Comparison of ENCODE assay signal across 8 cellular contexts in genomic region chr2:197499594-197500502, GRCh38. TPM values are rescaled to one million over a fixed set of nuclear protein-coding genes. Genes with fewer than 3 reads are reported as not detected.
DNase-seq lines count a peak whose midpoint lies in the region; ATAC-seq and TF ChIP-seq lines count a peak whose summit lies in the region.

Gene HSPD1 (minus strand): TSS chr2:197499840. CDS start chr2:197498848, 992 bp downstream.
Gene HSPE1 (plus strand): TSS chr2:197500379. CDS start chr2:197500437, 58 bp downstream.

- TF ChIP-seq CTCF in SK-N-SH (IDR thresholded peaks at IDR 0.05): no peak
- TF ChIP-seq CTCF in suprapubic skin (IDR thresholded peaks at IDR 0.05): peak in 1 of 2 donors; percentile 31

- CTCF ChIA-PET in SK-N-SH (lab: Yijun Ruan, JAX): interaction anchor here (0.8 to 2.0 kb wide), 5 partner anchors 8 to 100 kb away, joined by 3 to 11 read pairs (median 3); partner anchors contain the start of gene MOB4

- peak within 1 kb of the TSS; percentile 88 to 98 for H3K27ac ChIP-seq in SK-N-SH (ENCODE audit: low read depth in 2 of 2, low read length in 1 of 2)
- peak within 1 kb of the TSS; percentile 95 for H3K27ac ChIP-seq in suprapubic skin

- POLR2A ChIA-PET in SK-N-SH (lab: Yijun Ruan, JAX): interaction anchor here (0.6 to 3.4 kb wide), 9 partner anchors 16 to 206 kb away, joined by 3 to 46 read pairs (median 6); partner anchors contain the start of genes COQ10B, MOB4 and SF3B1

- H3F3A ChIP-seq in SK-N-SH (replicated peaks; ENCODE audit: insufficient read depth): peaks cover 13% of the 10 kb centered on the region

- H3K27me3 ChIP-seq in SK-N-SH (ENCODE audit: insufficient read depth) (no peaks in the 10 kb centered on the region), suprapubic skin (no peaks in the 10 kb centered on the region)

- under 1% methylated on average over 37 of the region's 104 CpGs for WGBS in SK-N-SH (ENCODE audit: low lambda C conversion rate)
- WGBS in suprapubic skin: under 1% methylated on average over 38 of the region's 104 CpGs

- TF ChIP-seq RAD21 in SK-N-SH (IDR thresholded peaks at IDR 0.05; ENCODE audit: low read length): no peak

- H3K4me1 ChIP-seq in SK-N-SH (ENCODE audit: control insufficient read depth in 1 of 2, insufficient read depth in 2 of 2, low read depth in 1 of 2, low read length in 1 of 2): peaks cover 26 to 29% of the 10 kb centered on the region in 2 experiments
- peaks cover 54% of the 10 kb centered on the region for H3K4me1 ChIP-seq in suprapubic skin

- H3K4me2 ChIP-seq in SK-N-SH: peak within 1 kb of the TSS; percentile 90

- H3K36me3 ChIP-seq in SK-N-SH (replicated peaks in 1 of 2; ENCODE audit: control insufficient read depth in 1 of 2, insufficient read depth in 2 of 2, low read length in 1 of 2) (peaks cover 57 to 65% of the 10 kb centered on the region in 2 experiments), suprapubic skin (peaks cover 33% of the 10 kb centered on the region)

- peak within 1 kb of the TSS; percentile 17 for H2AFZ ChIP-seq in SK-N-SH (ENCODE audit: low read depth)

- H4K20me1 ChIP-seq in SK-N-SH (ENCODE audit: insufficient read depth): peaks cover 35% of the 10 kb centered on the region

- peak within 1 kb of the TSS; percentile 73 for H3K9ac ChIP-seq in SK-N-SH

- TF ChIP-seq EP300 in SK-N-SH (IDR thresholded peaks at IDR 0.05; ENCODE audit: borderline replicate concordance in 1 of 2, low read depth in 1 of 2, low read length in 1 of 2) (peak; percentile 60 to 98; a peak in 3 of 4 replicates), suprapubic skin (IDR thresholded peaks at IDR 0.05) (peak; percentile 59)

- H3K79me2 ChIP-seq in SK-N-SH (ENCODE audit: insufficient read depth): peaks cover 92% of the 10 kb centered on the region

- no peaks in the 10 kb centered on the region for H3K9me3 ChIP-seq in SK-N-SH
- no peaks in the 10 kb centered on the region for H3K9me3 ChIP-seq in suprapubic skin

- ATAC-seq in HG02571 (IDR thresholded peaks at IDR 0.05; ENCODE audit: unreplicated experiment): peak; percentile 79

- H3K9me2 ChIP-seq in SK-N-SH: no peaks in the 10 kb centered on the region

- DNase-seq in GM04504 (ENCODE audit: low read depth) (peak; percentile 100), NCI-H1048 (lab: John Stamatoyannopoulos, UW) (peak; percentile 97), SK-N-SH (peak; percentile 98), germinal center (ENCODE audit: low spot score) (peak; percentile 95), nucleus accumbens (lab: John Stamatoyannopoulos, UW) (peak; percentile 92 to 100 (median 98)), suprapubic skin (ENCODE audit: low spot score in 2 of 2) (peak; percentile 97 to 98)
- peak; percentile 98 for DNase-seq in activated naive CD4-positive, alpha-beta T cell treated with anti-CD3 and anti-CD28 coated beads, Interleukin-2, amount 50 U/mL, for 16 hours

- H3K4me3 ChIP-seq in SK-N-SH (ENCODE audit: low read depth in 2 of 2, low read length in 1 of 2) (peak within 1 kb of the TSS; percentile 71 to 92), suprapubic skin (peak within 1 kb of the TSS; percentile 83)

- TF ChIP-seq POLR2A in suprapubic skin (IDR thresholded peaks at IDR 0.05): peak; percentile 68 to 93

TF ChIP-seq in SK-N-SH, 30 proteins besides CTCF, POLR2A, EP300 and RAD21 (continues in another document):
- TF ChIP-seq MEF2A (IDR thresholded peaks at IDR 0.05; ENCODE audit: borderline replicate concordance, low read depth): no peak
- TF ChIP-seq CHD2 (IDR thresholded peaks at IDR 0.05; ENCODE audit: low read length, partially characterized antibody): peak; percentile 81
- no peak for TF ChIP-seq EZH2phosphoT487 (IDR thresholded peaks at IDR 0.05; ENCODE audit: borderline replicate concordance, low read depth)
- TF ChIP-seq NRF1 (IDR thresholded peaks at IDR 0.05; ENCODE audit: low read depth, low read length): peak; percentile 80
- TF ChIP-seq ELF1 (IDR thresholded peaks at IDR 0.05): peak; percentile 88
- peak; percentile 98 for TF ChIP-seq MXI1 (IDR thresholded peaks at IDR 0.05; ENCODE audit: low read depth, low read length)
- TF ChIP-seq ZBTB33 (IDR thresholded peaks at IDR 0.05; ENCODE audit: borderline replicate concordance, low read depth): peak; percentile 65; the same call in 1 of the 2 replicates
- TF ChIP-seq USF1 (IDR thresholded peaks at IDR 0.05; ENCODE audit: borderline replicate concordance, low read depth): peak; percentile 67
- peak; percentile 72 for TF ChIP-seq SIN3A (IDR thresholded peaks at IDR 0.05; ENCODE audit: borderline replicate concordance, low read depth, low read length)
- TF ChIP-seq IRF3 (IDR thresholded peaks at IDR 0.05; ENCODE audit: low read depth, low read length): no peak
- no peak for TF ChIP-seq FOXM1 (IDR thresholded peaks at IDR 0.05; ENCODE audit: low read depth)
- no peak; the same call in 1 of the 2 replicates for TF ChIP-seq GATA2 (CRISPR knock-in tag; IDR thresholded peaks at IDR 0.05)
- TF ChIP-seq PBX3 (IDR thresholded peaks at IDR 0.05): 0 out of 2 replicates have a peak, but pooled peaks have one; percentile 33
- TF ChIP-seq TAF1 (IDR thresholded peaks at IDR 0.05; ENCODE audit: borderline replicate concordance, low read depth, low read length): peak; percentile 93

RNA-seq across cellular contexts. Expression of gene HSPD1, which starts in this region (rescaled TPM):
- 212 and 227 TPM in 2 replicates for polyA plus RNA-seq in SK-N-SH (2012; rRNA removed)
- 255 and 362 TPM in 2 replicates for polyA plus RNA-seq in SK-N-SH (2012; cell fraction: cytosol; rRNA removed)
- 101 and 200 TPM in 2 replicates for polyA plus RNA-seq in SK-N-SH (2012; cell fraction: nucleus; rRNA removed)
- total RNA-seq in suprapubic skin: 100 to 1,000 TPM in 3 of 4 donors, 10 to 100 TPM in 1; 86.9 to 148 (median 112) TPM

RNA-seq across cellular contexts. Expression of gene HSPE1, which starts in this region (rescaled TPM):
- polyA plus RNA-seq in SK-N-SH (2012; rRNA removed): 130 and 142 TPM in 2 replicates
- polyA plus RNA-seq in SK-N-SH (2012; cell fraction: cytosol; rRNA removed): 214 and 427 TPM in 2 replicates
- polyA plus RNA-seq in SK-N-SH (2012; cell fraction: nucleus; rRNA removed): 26.6 and 39.8 TPM in 2 replicates
- total RNA-seq in suprapubic skin: 10 to 100 TPM; 50.0 to 86.8 (median 75.9) TPM

Comparison
In these comparisons a context has a peak if more than half of its experiments do, and no peak if none do; other contexts are left out.
1. Peak in every context shown above with its lines: DNase-seq, ATAC-seq, H3K4me3 ChIP-seq and H3K27ac ChIP-seq.